8 cellular contexts compared by ENCODE assay signal in the genomic region with DNA sequence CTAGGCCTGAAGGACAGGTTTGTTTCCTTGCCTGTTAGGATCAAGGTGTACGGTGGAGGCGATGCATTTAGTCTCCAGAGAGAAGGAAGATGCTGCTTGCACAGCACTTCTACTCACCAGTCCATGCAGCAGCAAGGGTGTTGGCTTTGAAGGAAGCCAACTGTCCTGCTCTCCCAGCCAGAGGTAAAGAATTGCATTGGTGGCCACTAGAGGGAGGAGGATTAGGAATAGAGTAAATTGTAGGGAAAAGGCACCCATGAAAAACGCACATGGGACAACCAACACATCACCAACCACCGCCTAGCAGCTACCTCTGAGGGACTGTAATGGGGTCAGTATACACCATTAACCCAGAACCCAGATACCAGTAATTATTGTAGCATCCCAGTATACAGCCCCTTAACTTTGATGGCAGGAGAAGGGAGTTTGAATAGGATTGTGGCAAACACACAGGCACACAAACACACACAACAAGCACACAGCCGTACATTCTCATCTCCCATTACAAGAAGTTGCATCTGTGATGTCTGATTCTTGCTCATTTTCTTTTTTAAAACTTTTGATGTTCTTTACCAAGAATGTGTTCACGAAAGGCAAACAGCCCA.
DNase-seq lines count a peak whose midpoint lies in the region; ATAC-seq, FAIRE-seq and TF ChIP-seq lines count a peak whose summit lies in the region.

No MANE protein-coding gene starts in this region.

- no peak for ATAC-seq in activated CD4-positive, alpha-beta T cell treated with anti-CD3 and anti-CD28 coated beads for 36 hours

- H2BK15ac ChIP-seq in neuronal stem cell (ENCODE audit: low read length): no peak overlapping the region

- no peak overlapping the region for H3K4me3 Mint-ChIP-seq in activated CD4-positive, alpha-beta T cell treated with anti-CD3 and anti-CD28 coated beads for 36 hours

- no peak overlapping the region for H2AFZ ChIP-seq in neuronal stem cell (ENCODE audit: low read length)

- H3K18ac ChIP-seq in neuronal stem cell (ENCODE audit: low read length): no peak overlapping the region

- H3K9me3 Mint-ChIP-seq in activated CD4-positive, alpha-beta T cell treated with anti-CD3 and anti-CD28 coated beads for 36 hours (ENCODE audit: low read depth): no peaks in the 10 kb centered on the region

- H3K27me3 ChIP-seq in adrenal gland (no peaks in the 10 kb centered on the region), neuronal stem cell (ENCODE audit: control insufficient read depth in 3 of 3, insufficient read depth in 3 of 3, low read depth in 1 of 3, low read length in 3 of 3) (no peaks in the 10 kb centered on the region)

- peak; percentile 20 for DNase-seq in HTR-8/SVneo (ENCODE audit: insufficient read length, low spot score)
- peak in 4 of 7 donors; percentile 11 to 31 (median 20) for DNase-seq in adrenal gland
- peak; percentile 33 for DNase-seq in left kidney (ENCODE audit: low read depth, low spot score)
- no peak for DNase-seq in activated CD4-positive, alpha-beta T cell treated with anti-CD3 and anti-CD28 coated beads for 36 hours
- no peak for DNase-seq in neuronal stem cell (ENCODE audit: low spot score)
- no peak for DNase-seq in stimulated activated naive CD4-positive, alpha-beta T cell treated with Interleukin-2 at 50 U/mL for 16 hours (lab: John Stamatoyannopoulos, UW)
- no peak for DNase-seq in NCI-H1092 (lab: John Stamatoyannopoulos, UW)

- H2BK12ac ChIP-seq in neuronal stem cell (ENCODE audit: low read length): no peak overlapping the region

- H3K23ac ChIP-seq in neuronal stem cell (ENCODE audit: low read depth, low read length, poor library complexity): no peak overlapping the region

- FAIRE-seq in HTR-8/SVneo (lab: Jason Lieb, UNC): peak; percentile 31

- no peak overlapping the region for H3K14ac ChIP-seq in neuronal stem cell (ENCODE audit: low read length)

- POLR2A ChIA-PET in activated CD4-positive, alpha-beta T cell treated with anti-CD3 and anti-CD28 coated beads for 36 hours (lab: Charles Lee): no interaction called here

- no peak overlapping the region for H3K27ac Mint-ChIP-seq in activated CD4-positive, alpha-beta T cell treated with anti-CD3 and anti-CD28 coated beads for 36 hours

- 77 to 91% (median 86%) methylated on average over 6 of the region's 6 CpGs for WGBS in adrenal gland, 4 donors
- no CpG with 5 or more reads among the region's 6 CpGs for WGBS in neuronal stem cell (ENCODE audit: extremely low coverage in 2 of 2, insufficient read length in 2 of 2, insufficient replicate concordance in 1 of 2), 2 donors

- H3K9ac ChIP-seq in neuronal stem cell (ENCODE audit: low read depth, low read length, poor library complexity): no peak overlapping the region

- H3K4me3 ChIP-seq in adrenal gland (no peak overlapping the region), neuronal stem cell (ENCODE audit: low read length in 2 of 2) (no peak overlapping the region)

- H3K36me3 ChIP-seq in adrenal gland (replicated peaks in 1 of 2) (no peaks in the 10 kb centered on the region), neuronal stem cell (replicated peaks in 1 of 2; ENCODE audit: control insufficient read depth in 2 of 2, insufficient read depth in 2 of 2, low read length in 2 of 2) (peaks cover 0 to 2% of the 10 kb centered on the region in 2 donors)

- no peaks in the 10 kb centered on the region for H3K36me3 Mint-ChIP-seq in activated CD4-positive, alpha-beta T cell treated with anti-CD3 and anti-CD28 coated beads for 36 hours (ENCODE audit: low read depth)

- H3K4ac ChIP-seq in neuronal stem cell (ENCODE audit: low read length): no peak overlapping the region

- intact Hi-C loops in adrenal gland (cut with DNase I): no loop called here
- intact Hi-C loops in activated CD4-positive, alpha-beta T cell treated with anti-CD3 and anti-CD28 coated beads for 36 hours (cut with DNase I, micrococcal nuclease): no loop called here

- H2AK5ac ChIP-seq in neuronal stem cell (ENCODE audit: low read depth, low read length): no peak overlapping the region

- no peak overlapping the region for H4K91ac ChIP-seq in neuronal stem cell (ENCODE audit: low read depth, low read length, poor library complexity)

- H3K4me1 Mint-ChIP-seq in activated CD4-positive, alpha-beta T cell treated with anti-CD3 and anti-CD28 coated beads for 36 hours: peaks cover 3% of the 10 kb centered on the region

- no peak overlapping the region for H2BK5ac ChIP-seq in neuronal stem cell (ENCODE audit: low read length)

- no peak overlapping the region for H4K8ac ChIP-seq in neuronal stem cell (ENCODE audit: low read depth, low read length)

- TF ChIP-seq CTCF in C4-2B (conservative IDR thresholded peaks at IDR 0.05) (peak; percentile 78), adrenal gland (IDR thresholded peaks at IDR 0.05) (peak; percentile 19 to 45 (median 40))

- H3K4me2 ChIP-seq in neuronal stem cell (ENCODE audit: insufficient read depth, low read length, poor library complexity, severe bottlenecking): no peak overlapping the region

- CTCF ChIA-PET in activated CD4-positive, alpha-beta T cell treated with anti-CD3 and anti-CD28 coated beads for 36 hours (lab: Charles Lee): interaction anchor here (0.7 kb wide), 1 partner anchor 23 kb away, joined by 4 read pairs; no protein-coding TSS in a partner anchor

- peaks cover 2% of the 10 kb centered on the region for H3K27me3 Mint-ChIP-seq in activated CD4-positive, alpha-beta T cell treated with anti-CD3 and anti-CD28 coated beads for 36 hours

- H3K4me1 ChIP-seq in adrenal gland (replicated peaks in 1 of 2): no peaks in the 10 kb centered on the region
- no peaks in the 10 kb centered on the region for H3K4me1 ChIP-seq in neuronal stem cell (ENCODE audit: control insufficient read depth in 2 of 2, insufficient read depth in 1 of 2, low read depth in 1 of 2, low read length in 2 of 2)

- H3K27ac ChIP-seq in C4-2B: no peak overlapping the region
- H3K27ac ChIP-seq in adrenal gland: no peak overlapping the region
- H3K27ac ChIP-seq in neuronal stem cell (replicated peaks; ENCODE audit: low read length): no peak overlapping the region

- H2BK120ac ChIP-seq in neuronal stem cell (ENCODE audit: low read depth, low read length): no peak overlapping the region

- no peaks in the 10 kb centered on the region for H3K9me3 ChIP-seq in adrenal gland (replicated peaks in 1 of 3)
- H3K9me3 ChIP-seq in neuronal stem cell (replicated peaks in 1 of 2; ENCODE audit: control insufficient read depth in 2 of 2, insufficient read depth in 1 of 2, low read depth in 1 of 2, low read length in 2 of 2): no peaks in the 10 kb centered on the region

- TF ChIP-seq POLR2A in adrenal gland (IDR thresholded peaks at IDR 0.05): no peak

- H3K79me1 ChIP-seq in neuronal stem cell (ENCODE audit: low read depth, low read length): no peaks in the 10 kb centered on the region

Comparison
In these comparisons a context has a peak if more than half of its experiments do, and no peak if none do; other contexts are left out.
1. DNase-seq: peak in HTR-8/SVneo (single experiment), adrenal gland (4 of 7) and left kidney (single experiment); none in activated CD4-positive, alpha-beta T cell treated with anti-CD3 and anti-CD28 coated beads for 36 hours (single experiment), neuronal stem cell (single experiment), stimulated activated naive CD4-positive, alpha-beta T cell treated with Interleukin-2 at 50 U/mL for 16 hours (single experiment) and NCI-H1092 (single experiment).